10 cellular contexts compared by ENCODE assay signal in genomic region chr20:62373631-62374179, GRCh38. TPM values are rescaled to one million over a fixed set of nuclear protein-coding genes. Genes with fewer than 3 reads are reported as not detected.
"Had no signal": no experiment of that assay in that cellular context is flagged by ENCODE, and none has a peak within 500 bp of the region (broad histone marks: within the 10 kb centered on the region; RNA-seq: fewer than 3 reads in every experiment).

No MANE protein-coding gene starts in this region.

RNA-seq across cellular contexts. Expression of gene RBBP8NL, which starts 53.6 kb away (rescaled TPM):
- total RNA-seq: activated CD8-positive, alpha-beta memory T cell treated with anti-CD3 and anti-CD28 coated beads for 36 hours; activated naive CD8-positive, alpha-beta T cell treated with anti-CD3 and anti-CD28 coated beads for 36 hours; activated T-cell treated with anti-CD3 and anti-CD28 coated beads, Interleukin-2, amount 50 U/mL, for 4 hours; fibroblast of villous mesenchyme; heart right ventricle; left cardiac atrium; neural crest cell; omental fat pad; subcutaneous adipose tissue had no signal
- polyA plus RNA-seq: heart right ventricle, liver had no signal
